In the genomic region with DNA sequence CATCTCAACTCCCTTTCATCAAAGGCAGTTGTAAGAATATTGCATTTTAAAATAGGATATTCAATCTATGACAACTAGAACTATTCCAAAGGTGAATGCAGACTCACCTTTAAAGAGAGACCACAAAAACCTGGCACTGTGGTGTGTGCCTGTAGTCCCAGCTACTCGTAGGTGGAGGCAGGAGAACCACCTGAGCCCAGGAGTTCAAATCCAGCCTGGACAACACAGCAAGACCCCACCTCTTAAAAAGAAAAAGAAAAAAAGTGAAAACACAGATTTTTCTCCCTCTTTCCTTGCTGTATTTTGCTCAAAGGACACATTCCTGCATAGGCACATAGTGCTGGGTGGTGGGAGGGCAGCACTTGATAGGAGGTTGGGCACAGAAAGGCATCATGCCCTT, we compare ENCODE assay signal across 8 cellular contexts. TPM values are rescaled to one million over a fixed set of nuclear protein-coding genes. Genes with fewer than 3 reads are reported as not detected.
DNase-seq lines count a peak whose midpoint lies in the region; ATAC-seq and TF ChIP-seq lines count a peak whose summit lies in the region.

No MANE protein-coding gene starts in this region.

- peak overlapping the region; percentile 94 for H3K4me3 ChIP-seq in GM06990 (replicated peaks; ENCODE audit: low read depth, low read length)
- peak overlapping the region in 3 of 4 donors; percentile 67 to 86 (median 72) for H3K4me3 ChIP-seq in Peyer's patch
- H3K4me3 ChIP-seq in esophagus muscularis mucosa: peak overlapping the region; percentile 80 to 96 (median 88)

- TF ChIP-seq EP300 in esophagus muscularis mucosa (IDR thresholded peaks at IDR 0.05): no peak

- TF ChIP-seq CTCF in GM06990 (IDR thresholded peaks at IDR 0.05; ENCODE audit: insufficient read depth, low read length, poor library complexity, severe bottlenecking) (no peak), Peyer's patch (IDR thresholded peaks at IDR 0.05) (no peak), esophagus muscularis mucosa (IDR thresholded peaks at IDR 0.05) (no peak), progenitor cell of endocrine pancreas (IDR thresholded peaks at IDR 0.05; ENCODE audit: unreplicated experiment) (no peak)

- H3K27ac Mint-ChIP-seq in progenitor cell of endocrine pancreas: no peak overlapping the region

- H3K36me3 ChIP-seq in GM06990 (ENCODE audit: control insufficient read depth, insufficient read depth, low read length): no peaks in the 10 kb centered on the region
- peaks cover 0 to 12% (median 0%) of the 10 kb centered on the region in 3 donors for H3K36me3 ChIP-seq in Peyer's patch
- H3K36me3 ChIP-seq in esophagus muscularis mucosa: peaks cover 3 to 9% (median 6%) of the 10 kb centered on the region in 4 donors

- H3K27me3 ChIP-seq in GM06990 (replicated peaks; ENCODE audit: control insufficient read depth, insufficient read depth, low read length) (no peaks in the 10 kb centered on the region), Peyer's patch (no peaks in the 10 kb centered on the region), esophagus muscularis mucosa (no peaks in the 10 kb centered on the region)

- WGBS in esophagus muscularis mucosa: 85% methylated on average over 1 of the region's 1 CpG

- intact Hi-C loops in esophagus muscularis mucosa (cut with DNase I): no loop called here

- H3K27ac ChIP-seq in Peyer's patch (peak overlapping the region in 1 of 4 donors; percentile 80), esophagus muscularis mucosa (replicated peaks in 1 of 4) (no peak overlapping the region)

- peaks cover 21% of the 10 kb centered on the region for H3K4me1 Mint-ChIP-seq in progenitor cell of endocrine pancreas (ENCODE audit: low read depth)

- no peak for ATAC-seq in HG03196 (IDR thresholded peaks at IDR 0.05; ENCODE audit: unreplicated experiment)

- peak overlapping the region; percentile 99 for H3K4me3 Mint-ChIP-seq in progenitor cell of endocrine pancreas (ENCODE audit: low read depth)

- no peaks in the 10 kb centered on the region for H3K9me3 ChIP-seq in Peyer's patch
- no peaks in the 10 kb centered on the region for H3K9me3 ChIP-seq in esophagus muscularis mucosa

- TF ChIP-seq POLR2A in Peyer's patch (IDR thresholded peaks at IDR 0.05) (no peak), esophagus muscularis mucosa (IDR thresholded peaks at IDR 0.05; ENCODE audit: low read depth) (no peak)

- no peaks in the 10 kb centered on the region for H3K27me3 Mint-ChIP-seq in progenitor cell of endocrine pancreas

- H3K36me3 Mint-ChIP-seq in progenitor cell of endocrine pancreas (ENCODE audit: insufficient read depth): peaks cover 14% of the 10 kb centered on the region

- H3K9me3 Mint-ChIP-seq in progenitor cell of endocrine pancreas (ENCODE audit: low read depth): no peaks in the 10 kb centered on the region

- H3K4me1 ChIP-seq in Peyer's patch (peaks cover 0 to 10% (median 5%) of the 10 kb centered on the region in 4 donors), esophagus muscularis mucosa (peaks cover 9 to 32% (median 24%) of the 10 kb centered on the region in 4 donors)

- DNase-seq in GM06990 (ENCODE audit: extremely low read depth, insufficient read length) (no peak), Peyer's patch (no peak), esophagus muscularis mucosa (ENCODE audit: extremely low spot score) (no peak), progenitor cell of endocrine pancreas (ENCODE audit: low spot score, unreplicated experiment) (no peak), AG08395 (ENCODE audit: low spot score) (no peak), nucleus accumbens (lab: John Stamatoyannopoulos, UW) (no peak), DMS153 treated with DMSO at 0.1 percent for 48 hours (lab: John Stamatoyannopoulos, UW; ENCODE audit: unreplicated experiment) (no peak)

RNA-seq across cellular contexts. Expression of gene ALDH18A1, which starts 0.7 kb away (rescaled TPM):
- total RNA-seq in Peyer's patch (100 to 1,000 TPM; 108 to 319 (median 206) TPM), esophagus muscularis mucosa (10 to 100 TPM; 13.7 to 27.7 (median 21.8) TPM), progenitor cell of endocrine pancreas (135 and 139 TPM in 2 replicates)

RNA-seq across cellular contexts. Expression of gene TCTN3, which starts 36.5 kb away (rescaled TPM):
- total RNA-seq in Peyer's patch: 10 to 100 TPM in 3 of 4 donors, 1 to 10 TPM in 1; 5.0 to 27.1 (median 24.0) TPM
- 10 to 100 TPM; 15.4 to 23.5 (median 21.8) TPM for total RNA-seq in esophagus muscularis mucosa
- total RNA-seq in progenitor cell of endocrine pancreas: 61.8 and 62.0 TPM in 2 replicates
